Comparison of ENCODE assay signal across 23 cellular contexts in the genomic region with DNA sequence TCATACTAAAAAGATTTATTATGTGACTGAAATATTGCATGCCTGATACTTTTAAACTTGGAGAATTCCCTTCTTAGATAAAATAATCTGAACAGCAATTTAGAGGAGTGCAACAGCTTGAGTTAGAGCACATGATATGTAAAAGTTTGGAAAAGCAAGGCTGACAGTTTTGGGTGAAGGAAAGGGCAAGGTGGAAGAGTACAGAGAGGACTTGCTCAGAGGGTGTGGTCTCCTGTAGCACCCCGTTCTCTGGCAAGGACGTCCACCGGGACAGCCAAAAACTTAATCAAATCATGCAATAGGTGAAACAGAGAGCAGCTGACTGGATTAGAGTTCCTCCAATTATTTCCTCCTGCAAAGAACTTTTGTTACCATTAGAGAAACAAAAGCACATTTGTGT.
"Had no signal": no experiment of that assay in that cellular context is flagged by ENCODE, and none has a peak within 500 bp of the region (broad histone marks: within the 10 kb centered on the region; RNA-seq: fewer than 3 reads in every experiment).

No MANE protein-coding gene starts in this region.

- H3K4me3 Mint-ChIP-seq: memory B cell; natural killer cell; stimulated activated memory B cell treated with anti-CD40 and anti-IgM and Interleukin-4, amounts not matched to agents 10 μg/mL and 1 μg/mL and 100 μg/mL, for 72 hours had no signal

- H3K9me3 Mint-ChIP-seq: stimulated activated memory B cell treated with anti-CD40 and anti-IgM and Interleukin-4, amounts not matched to agents 10 μg/mL and 1 μg/mL and 100 μg/mL, for 72 hours had no signal

- H3K27ac Mint-ChIP-seq: memory B cell; natural killer cell; stimulated activated memory B cell treated with anti-CD40 and anti-IgM and Interleukin-4, amounts not matched to agents 10 μg/mL and 1 μg/mL and 100 μg/mL, for 72 hours had no signal

- H3K4me1 ChIP-seq: gastrocnemius medialis, heart left ventricle, parathyroid adenoma, prostate gland, right atrium auricular region had no signal

- H3K4me3 ChIP-seq: dorsolateral prefrontal cortex, gastrocnemius medialis, heart left ventricle, hepatocyte, lung, prostate gland, right atrium auricular region, thoracic aorta, vagina had no signal

- H3K27me3 Mint-ChIP-seq: stimulated activated memory B cell treated with anti-CD40 and anti-IgM and Interleukin-4, amounts not matched to agents 10 μg/mL and 1 μg/mL and 100 μg/mL, for 72 hours had no signal

- ATAC-seq: heart left ventricle; left lobe of liver; natural killer cell; stimulated activated memory B cell treated with anti-CD40 and anti-IgM and Interleukin-4, amounts not matched to agents 10 μg/mL and 1 μg/mL and 100 μg/mL, for 72 hours; stimulated activated naive CD8-positive, alpha-beta T cell treated with anti-CD3 and anti-CD28 coated beads, Interleukin-15, Interleukin-2, amounts not matched to agents 100 U/mL and 50 U/mL, for 24 hours had no signal

- H3K27me3 ChIP-seq: dorsolateral prefrontal cortex, gastrocnemius medialis, heart left ventricle, hepatocyte, right atrium auricular region, vagina had no signal

- H3K27ac ChIP-seq: dorsolateral prefrontal cortex, gastrocnemius medialis, heart left ventricle, hepatocyte, parathyroid adenoma, prostate gland, right atrium auricular region, thoracic aorta, vagina had no signal

- H3K9me3 ChIP-seq: gastrocnemius medialis, prostate gland, thoracic aorta, vagina had no signal

- H3K4me1 Mint-ChIP-seq: memory B cell; natural killer cell; stimulated activated memory B cell treated with anti-CD40 and anti-IgM and Interleukin-4, amounts not matched to agents 10 μg/mL and 1 μg/mL and 100 μg/mL, for 72 hours had no signal

- H3K36me3 Mint-ChIP-seq: memory B cell; natural killer cell; stimulated activated memory B cell treated with anti-CD40 and anti-IgM and Interleukin-4, amounts not matched to agents 10 μg/mL and 1 μg/mL and 100 μg/mL, for 72 hours had no signal

- H3K36me3 ChIP-seq: gastrocnemius medialis, heart left ventricle, prostate gland, right atrium auricular region, thoracic aorta, vagina had no signal

- DNase-seq: dorsolateral prefrontal cortex; effector CD4-positive, alpha-beta T cell; foreskin fibroblast; heart left ventricle; kidney; natural killer cell; occipital lobe; stimulated activated CD4-positive, alpha-beta T cell treated with anti-CD3 and anti-CD28 coated beads, Interleukin-2, amount 100 ng/mL, for 24 hours; stimulated activated CD4-positive, alpha-beta T cell treated with anti-CD3 and anti-CD28 coated beads, Interleukin-4, amount 100 ng/mL, for 24 hours; stimulated activated naive CD8-positive, alpha-beta T cell treated with anti-CD3 and anti-CD28 coated beads, Interleukin-15, Interleukin-2, amounts not matched to agents 100 U/mL and 50 U/mL, for 24 hours; substantia nigra; trophoblast cell had no signal
